In the genomic region with DNA sequence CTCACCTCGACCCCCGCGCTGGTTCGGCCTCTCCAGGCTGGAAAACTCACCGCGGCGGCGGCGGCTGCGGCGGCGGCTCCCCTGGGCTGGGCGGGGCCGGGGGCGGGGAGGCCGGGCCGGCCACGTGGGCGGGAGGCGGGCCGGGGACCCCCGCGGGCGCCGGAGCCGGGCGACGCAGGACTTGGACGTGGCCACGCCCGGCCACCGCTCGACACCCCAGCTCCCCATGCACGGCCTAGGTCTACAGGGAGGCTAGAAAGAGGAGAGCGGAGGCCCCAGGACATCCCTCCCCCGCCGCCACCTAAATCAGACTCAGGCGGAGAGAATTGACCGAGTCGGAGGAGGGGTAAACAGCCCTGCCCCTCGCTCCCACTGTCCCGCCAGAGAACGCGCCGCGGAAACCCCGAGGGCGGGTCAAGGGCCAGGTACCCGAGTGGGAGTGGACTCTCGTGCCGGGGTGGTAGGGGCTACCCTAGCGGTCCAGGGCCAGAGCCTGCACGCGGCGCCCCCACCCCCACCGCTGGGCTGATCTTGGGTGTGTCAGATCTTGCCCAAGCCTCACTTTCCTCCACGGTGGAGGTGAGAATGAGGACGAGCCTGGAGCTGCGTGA, we compare ENCODE assay signal across 8 cellular contexts. TPM values are rescaled to one million over a fixed set of nuclear protein-coding genes. Genes with fewer than 3 reads are reported as not detected.
DNase-seq lines count a peak whose midpoint lies in the region; ATAC-seq and TF ChIP-seq lines count a peak whose summit lies in the region.

No MANE protein-coding gene starts in this region.

- peak overlapping the region; percentile 63 for H3K9ac ChIP-seq in HUES48 (ENCODE audit: low read depth, low read length)

- no peaks in the 10 kb centered on the region for H3K9me3 Mint-ChIP-seq in activated CD8-positive, alpha-beta T cell treated with anti-CD3 and anti-CD28 coated beads, Interleukin-2, amount 10 ng/mL, durations not matched to agents 7 days and 5 days (ENCODE audit: insufficient read depth)

- ATAC-seq in activated CD8-positive, alpha-beta T cell treated with anti-CD3 and anti-CD28 coated beads, Interleukin-2, amount 10 ng/mL, durations not matched to agents 7 days and 5 days, result peak; percentile 32
- ATAC-seq in GM18502 (IDR thresholded peaks at IDR 0.05; ENCODE audit: poor library complexity, unreplicated experiment), result no peak

- H3K27ac Mint-ChIP-seq in activated CD8-positive, alpha-beta T cell treated with anti-CD3 and anti-CD28 coated beads, Interleukin-2, amount 10 ng/mL, durations not matched to agents 7 days and 5 days, result no peak overlapping the region

- peaks cover 54% of the 10 kb centered on the region for H3K27me3 Mint-ChIP-seq in activated CD8-positive, alpha-beta T cell treated with anti-CD3 and anti-CD28 coated beads, Interleukin-2, amount 10 ng/mL, durations not matched to agents 7 days and 5 days (ENCODE audit: low read depth)

- H3K9me3 ChIP-seq in HUES48 (ENCODE audit: control insufficient read depth, insufficient read depth, low read length) (no peaks in the 10 kb centered on the region), left ventricle myocardium inferior (replicated peaks) (no peaks in the 10 kb centered on the region), prostate gland (no peaks in the 10 kb centered on the region)

- CTCF ChIA-PET in activated CD8-positive, alpha-beta T cell treated with anti-CD3 and anti-CD28 coated beads, Interleukin-2, amount 10 ng/mL, durations not matched to agents 7 days and 5 days (lab: Charles Lee), result interaction anchor here (1.2 kb wide), 1 partner anchor 10 kb away, joined by 4 read pairs; no protein-coding TSS in a partner anchor

- intact Hi-C loops in left ventricle myocardium inferior (cut with micrococcal nuclease) (no loop called here), prostate gland (cut with DNase I) (loop anchor here (2.0 kb wide), 1 partner anchor 85 kb away; no protein-coding TSS in a partner anchor)

- POLR2A ChIA-PET in activated CD8-positive, alpha-beta T cell treated with anti-CD3 and anti-CD28 coated beads, Interleukin-2, amount 10 ng/mL, durations not matched to agents 7 days and 5 days (lab: Charles Lee), result no interaction called here

- H3K4me3 Mint-ChIP-seq in activated CD8-positive, alpha-beta T cell treated with anti-CD3 and anti-CD28 coated beads, Interleukin-2, amount 10 ng/mL, durations not matched to agents 7 days and 5 days, result peak overlapping the region; percentile 36

- no peak for TF ChIP-seq CTCF in left ventricle myocardium inferior (IDR thresholded peaks at IDR 0.05; ENCODE audit: borderline replicate concordance)
- TF ChIP-seq CTCF in prostate gland (IDR thresholded peaks at IDR 0.05), result no peak

- in situ Hi-C loops in Caki2 (cut with HindIII; ENCODE audit: low pct_unique_long_range_greater_than_20kb, low sequenced_read_pairs), result loop anchor here (25.0 kb wide), 1 partner anchor 92 kb away; no protein-coding TSS in a partner anchor

- DNase-seq in Caki2 (ENCODE audit: low read depth) (peak; percentile 42), left ventricle myocardium inferior (peak; percentile 36), prostate gland (ENCODE audit: low spot score) (peak; percentile 48), activated gamma-delta T cell (lab: John Stamatoyannopoulos, UW) (no peak), DMS153 (lab: John Stamatoyannopoulos, UW) (no peak)
- no peak for DNase-seq in activated CD8-positive, alpha-beta T cell treated with anti-CD3 and anti-CD28 coated beads, Interleukin-2, amount 10 ng/mL, durations not matched to agents 7 days and 5 days

- peaks cover 4% of the 10 kb centered on the region for H3K4me1 Mint-ChIP-seq in activated CD8-positive, alpha-beta T cell treated with anti-CD3 and anti-CD28 coated beads, Interleukin-2, amount 10 ng/mL, durations not matched to agents 7 days and 5 days (ENCODE audit: low read depth)

- H3K36me3 ChIP-seq in HUES48 (ENCODE audit: control insufficient read depth, insufficient read depth, low read length), result no peaks in the 10 kb centered on the region
- H3K36me3 ChIP-seq in left ventricle myocardium inferior, result no peaks in the 10 kb centered on the region
- H3K36me3 ChIP-seq in prostate gland, result no peaks in the 10 kb centered on the region

- no peak overlapping the region for H3K27ac ChIP-seq in HUES48 (ENCODE audit: low read depth, low read length)
- no peak overlapping the region for H3K27ac ChIP-seq in left ventricle myocardium inferior (replicated peaks)
- H3K27ac ChIP-seq in prostate gland, result peak overlapping the region; percentile 31 to 77

- WGBS in prostate gland, result under 1% methylated on average over 34 of the region's 59 CpGs

- peaks cover 9% of the 10 kb centered on the region for H3K4me1 ChIP-seq in HUES48 (ENCODE audit: control insufficient read depth, insufficient read depth, low read length)
- H3K4me1 ChIP-seq in left ventricle myocardium inferior, result peaks cover 19% of the 10 kb centered on the region
- peaks cover 2% of the 10 kb centered on the region for H3K4me1 ChIP-seq in prostate gland (replicated peaks)

- H3K27me3 ChIP-seq in HUES48 (ENCODE audit: control insufficient read depth, insufficient read depth, low read length), result peaks cover 33% of the 10 kb centered on the region
- peaks cover 15% of the 10 kb centered on the region for H3K27me3 ChIP-seq in left ventricle myocardium inferior (ENCODE audit: low read depth)
- no peaks in the 10 kb centered on the region for H3K27me3 ChIP-seq in prostate gland (replicated peaks; ENCODE audit: insufficient read depth)

- peak overlapping the region; percentile 93 for H3K4me3 ChIP-seq in HUES48 (ENCODE audit: low read depth, low read length)
- peak overlapping the region; percentile 78 for H3K4me3 ChIP-seq in left ventricle myocardium inferior
- peak overlapping the region; percentile 60 to 66 for H3K4me3 ChIP-seq in prostate gland

- no peak for TF ChIP-seq POLR2A in prostate gland (IDR thresholded peaks at IDR 0.05)

- no peaks in the 10 kb centered on the region for H3K36me3 Mint-ChIP-seq in activated CD8-positive, alpha-beta T cell treated with anti-CD3 and anti-CD28 coated beads, Interleukin-2, amount 10 ng/mL, durations not matched to agents 7 days and 5 days (ENCODE audit: low read depth)

RNA-seq across cellular contexts. Expression of a gene that starts 18.9 kb away (rescaled TPM):
- total RNA-seq in Caki2 (2014; rRNA removed; shearing (Covaris generic); ENCODE audit: low replicate concordance), result 0.43 and 1.0 TPM in 2 replicates
- total RNA-seq in activated CD8-positive, alpha-beta T cell treated with anti-CD3 and anti-CD28 coated beads, Interleukin-2, amount 10 ng/mL, durations not matched to agents 7 days and 5 days, result not detected
- total RNA-seq in left ventricle myocardium inferior, result not detected
- total RNA-seq in prostate gland, result under 1 TPM in 1 of 2 donors, not detected in 1; 0.28 TPM

Comparison
In these comparisons a context has a peak if more than half of its experiments do, and no peak if none do; other contexts are left out.
1. DNase-seq: peak in Caki2 (single experiment), left ventricle myocardium inferior (single experiment) and prostate gland (single experiment); none in activated CD8-positive, alpha-beta T cell treated with anti-CD3 and anti-CD28 coated beads, Interleukin-2, amount 10 ng/mL, durations not matched to agents 7 days and 5 days (single experiment), activated gamma-delta T cell (single experiment) and DMS153 (single experiment).
2. H3K27ac ChIP-seq: peak in prostate gland (2 of 2); none in HUES48 (single experiment) and left ventricle myocardium inferior (single experiment).
3. Peak in every context shown above with its lines, with median percentiles within 50 percentile points of each other: H3K4me3 ChIP-seq.